ENCODE assay signal across 21 cellular contexts in the genomic region with DNA sequence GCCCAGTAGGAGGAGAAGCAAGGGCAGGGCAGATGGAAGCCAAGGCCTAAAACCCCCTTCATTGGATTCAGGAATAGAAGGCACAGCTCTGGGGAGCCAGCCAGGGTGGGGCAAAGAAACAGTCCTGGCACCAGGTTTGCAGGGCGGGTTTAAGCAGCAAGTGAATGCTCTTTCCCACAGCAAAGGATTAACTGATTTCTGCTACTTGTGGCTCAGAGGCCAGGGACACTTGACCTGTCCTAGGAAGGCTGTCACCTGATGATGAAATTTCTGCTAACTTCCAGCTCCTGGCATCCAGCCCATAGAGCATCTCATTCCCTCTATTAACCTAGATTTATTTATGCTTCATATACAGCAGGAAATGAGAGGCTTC. TPM values are rescaled to one million over a fixed set of nuclear protein-coding genes. Genes with fewer than 3 reads are reported as not detected.
DNase-seq lines count a peak whose midpoint lies in the region; ATAC-seq and TF ChIP-seq lines count a peak whose summit lies in the region.
"Had no signal": no experiment of that assay in that cellular context is flagged by ENCODE, and none has a peak within 500 bp of the region (broad histone marks: within the 10 kb centered on the region; RNA-seq: fewer than 3 reads in every experiment).

No MANE protein-coding gene starts in this region.

- H3K4me1 ChIP-seq in H9 (ENCODE audit: insufficient read depth, low read length), result no peaks in the 10 kb centered on the region
- H3K4me1 ChIP-seq: gastrocnemius medialis had no signal

- no peak overlapping the region for H2BK120ac ChIP-seq in H9 (ENCODE audit: low read depth, low read length, poor library complexity, severe bottlenecking)

- no peak overlapping the region for H2AK5ac ChIP-seq in H9 (ENCODE audit: insufficient read length, low read length)

- peaks cover 60% of the 10 kb centered on the region for H3K4me1 Mint-ChIP-seq in central memory CD8-positive, alpha-beta T cell
- H3K4me1 Mint-ChIP-seq in natural killer cell treated with Interleukin-12 subunit alpha and Interleukin-12 subunit beta and Interleukin-15 and Interleukin-18, amount 100 ng/mL, for 72 hours (ENCODE audit: low read depth in 2 of 2), result peaks cover 23 to 30% of the 10 kb centered on the region in 2 donors
- peaks cover 11 to 12% of the 10 kb centered on the region in 2 experiments for H3K4me1 Mint-ChIP-seq in H9

- peaks cover 2% of the 10 kb centered on the region for H3K36me3 Mint-ChIP-seq in central memory CD8-positive, alpha-beta T cell (ENCODE audit: insufficient read depth)
- H3K36me3 Mint-ChIP-seq in natural killer cell treated with Interleukin-12 subunit alpha and Interleukin-12 subunit beta and Interleukin-15 and Interleukin-18, amount 100 ng/mL, for 72 hours, result no peaks in the 10 kb centered on the region
- H3K36me3 Mint-ChIP-seq in H9 (ENCODE audit: insufficient read depth in 1 of 3, low read depth in 3 of 3), result no peaks in the 10 kb centered on the region
- H3K36me3 Mint-ChIP-seq: mesothelial cell of epicardium had no signal

- no peak overlapping the region for H2AFZ ChIP-seq in H9 (ENCODE audit: low read length)

- no peak overlapping the region for H3K23ac ChIP-seq in H9 (ENCODE audit: insufficient read length, low read depth, low read length)

- peak overlapping the region; percentile 93 for H3K27ac Mint-ChIP-seq in central memory CD8-positive, alpha-beta T cell (ENCODE audit: low read depth)
- H3K27ac Mint-ChIP-seq in natural killer cell treated with Interleukin-12 subunit alpha and Interleukin-12 subunit beta and Interleukin-15 and Interleukin-18, amount 100 ng/mL, for 72 hours, result peak overlapping the region in 1 of 2 donors; percentile 55
- H3K27ac Mint-ChIP-seq in H9, result no peak overlapping the region
- H3K27ac Mint-ChIP-seq: mesothelial cell of epicardium had no signal

- no peaks in the 10 kb centered on the region for H3K23me2 ChIP-seq in H9 (ENCODE audit: insufficient read length, low read depth, low read length, poor library complexity, severe bottlenecking)

- no peak overlapping the region for H4K5ac ChIP-seq in H9 (ENCODE audit: insufficient read length, low read depth, low read length)

- H4K91ac ChIP-seq in H9 (ENCODE audit: insufficient read length, low read depth, low read length), result no peak overlapping the region

- no peaks in the 10 kb centered on the region for H3K27me3 Mint-ChIP-seq in central memory CD8-positive, alpha-beta T cell
- peaks cover 0 to 21% of the 10 kb centered on the region in 2 donors for H3K27me3 Mint-ChIP-seq in natural killer cell treated with Interleukin-12 subunit alpha and Interleukin-12 subunit beta and Interleukin-15 and Interleukin-18, amount 100 ng/mL, for 72 hours
- no peaks in the 10 kb centered on the region; the same call in 1 of the 2 replicates for H3K27me3 Mint-ChIP-seq in H9 (ENCODE audit: low read depth)

- no peak overlapping the region for H3K56ac ChIP-seq in H9 (ENCODE audit: insufficient read length, low read depth, low read length)

- no peak overlapping the region for H3K4ac ChIP-seq in H9 (ENCODE audit: low read depth, low read length)

- H3K27ac ChIP-seq in KOPT-K1 (ENCODE audit: low read depth, low read length, poor library complexity, severe bottlenecking), result peak overlapping the region; percentile 43
- H3K27ac ChIP-seq in H9 (ENCODE audit: insufficient read length, low read depth, low read length), result no peak overlapping the region
- H3K27ac ChIP-seq: C4-2B, gastrocnemius medialis had no signal

- H3K9ac ChIP-seq in H9 (ENCODE audit: extremely low read depth, insufficient read length, low read length), result no peak overlapping the region

- no peak overlapping the region for H3K4me2 ChIP-seq in H9 (ENCODE audit: insufficient read depth, insufficient read length, low read length)

- no peak overlapping the region for H2BK5ac ChIP-seq in H9 (ENCODE audit: insufficient read length, low read length)

- no peak for TF ChIP-seq CTCF in H9 (conservative IDR thresholded peaks at IDR 0.05)

- H3K27me3 ChIP-seq in H9 (ENCODE audit: insufficient read depth, low read length), result no peaks in the 10 kb centered on the region
- H3K27me3 ChIP-seq: body of pancreas, tibial nerve had no signal

- H3K4me3 Mint-ChIP-seq in central memory CD8-positive, alpha-beta T cell, result peak overlapping the region; percentile 64
- peak overlapping the region; percentile 23 for H3K4me3 Mint-ChIP-seq in natural killer cell treated with Interleukin-12 subunit alpha and Interleukin-12 subunit beta and Interleukin-15 and Interleukin-18, amount 100 ng/mL, for 72 hours
- H3K4me3 Mint-ChIP-seq in H9, result no peak overlapping the region
- H3K4me3 Mint-ChIP-seq: mesothelial cell of epicardium had no signal

- H4K8ac ChIP-seq in H9 (replicated peaks; ENCODE audit: insufficient read length, low read depth, low read length), result no peak overlapping the region

- no peak overlapping the region for H2BK15ac ChIP-seq in H9 (ENCODE audit: low read depth, low read length)

- no peaks in the 10 kb centered on the region for H3K36me3 ChIP-seq in KOPT-K1 (ENCODE audit: insufficient read depth, low read length)
- H3K36me3 ChIP-seq: gastrocnemius medialis, tibial nerve had no signal

- H4K20me1 ChIP-seq in H9 (ENCODE audit: control insufficient read depth, insufficient read depth, insufficient read length), result no peaks in the 10 kb centered on the region

- no peak overlapping the region for H3T11ph ChIP-seq in H9 (ENCODE audit: low read length)

- H2BK20ac ChIP-seq in H9 (ENCODE audit: low read depth, low read length, poor library complexity, severe bottlenecking), result no peak overlapping the region

- H3K14ac ChIP-seq in H9 (ENCODE audit: insufficient read depth, low read length), result no peak overlapping the region

- peak; percentile 60 for DNase-seq in NCI-H2171 (lab: John Stamatoyannopoulos, UW)
- DNase-seq in NCI-H2171 treated with DMSO at 0.1 percent for 48 hours (lab: John Stamatoyannopoulos, UW), result no peak
- DNase-seq in central memory CD8-positive, alpha-beta T cell (ENCODE audit: low spot score in 2 of 2), result no peak
- no peak for DNase-seq in natural killer cell treated with Interleukin-12 subunit alpha and Interleukin-12 subunit beta and Interleukin-15 and Interleukin-18, amount 100 ng/mL, for 72 hours (ENCODE audit: low spot score)
- DNase-seq in H9, result no peak
- DNase-seq: activated CD4-positive, alpha-beta T cell treated with anti-CD3 and anti-CD28 coated beads for 1 hour; cortex of kidney; gastrocnemius medialis; left colon; NCI-H526; OCI-M1 had no signal

- no peak for ATAC-seq in central memory CD8-positive, alpha-beta T cell (replicated peaks; ENCODE audit: extremely low read depth, poor library complexity, severe bottlenecking)
- peak in 1 of 2 donors; percentile 4 for ATAC-seq in natural killer cell treated with Interleukin-12 subunit alpha and Interleukin-12 subunit beta and Interleukin-15 and Interleukin-18, amount 100 ng/mL, for 72 hours
- no peak for ATAC-seq in SK-N-SH treated with all-trans-retinoic acid at 6 μM for 48 hours
- no peak for ATAC-seq in HG03442 (IDR thresholded peaks at IDR 0.05; ENCODE audit: unreplicated experiment)
- ATAC-seq: gastrocnemius medialis, left colon had no signal

- H3K9me3 ChIP-seq in KOPT-K1 (ENCODE audit: insufficient read depth, low read length, poor library complexity, severe bottlenecking) (no peaks in the 10 kb centered on the region), H9 (ENCODE audit: control insufficient read depth, low read depth, low read length) (no peaks in the 10 kb centered on the region)
- H3K9me3 ChIP-seq: body of pancreas, gastrocnemius medialis, tibial nerve had no signal

- no peaks in the 10 kb centered on the region for H3K79me2 ChIP-seq in H9 (ENCODE audit: insufficient read depth, low read length)

- H2BK12ac ChIP-seq in H9 (ENCODE audit: insufficient read length, low read depth, low read length), result no peak overlapping the region

- H3K18ac ChIP-seq in H9 (ENCODE audit: insufficient read length, low read depth, low read length), result no peak overlapping the region

- no peaks in the 10 kb centered on the region for H3K79me1 ChIP-seq in H9 (ENCODE audit: insufficient read depth, low read depth, low read length, poor library complexity, severe bottlenecking)

- peaks cover 5% of the 10 kb centered on the region for H3K9me3 Mint-ChIP-seq in central memory CD8-positive, alpha-beta T cell
- no peaks in the 10 kb centered on the region for H3K9me3 Mint-ChIP-seq in natural killer cell treated with Interleukin-12 subunit alpha and Interleukin-12 subunit beta and Interleukin-15 and Interleukin-18, amount 100 ng/mL, for 72 hours
- no peaks in the 10 kb centered on the region for H3K9me3 Mint-ChIP-seq in H9
- H3K9me3 Mint-ChIP-seq: mesothelial cell of epicardium had no signal

- no CpG with 5 or more reads among the region's 1 CpG for WGBS in H9 (ENCODE audit: extremely low coverage, insufficient read length, low lambda C conversion rate)

TF ChIP-seq in SK-N-SH treated with all-trans-retinoic acid at 6 μM for 48 hours, 23 proteins besides CTCF, POLR2A, EP300 and RAD21 (continues in another document):
- TF ChIP-seq, protein P1, sequence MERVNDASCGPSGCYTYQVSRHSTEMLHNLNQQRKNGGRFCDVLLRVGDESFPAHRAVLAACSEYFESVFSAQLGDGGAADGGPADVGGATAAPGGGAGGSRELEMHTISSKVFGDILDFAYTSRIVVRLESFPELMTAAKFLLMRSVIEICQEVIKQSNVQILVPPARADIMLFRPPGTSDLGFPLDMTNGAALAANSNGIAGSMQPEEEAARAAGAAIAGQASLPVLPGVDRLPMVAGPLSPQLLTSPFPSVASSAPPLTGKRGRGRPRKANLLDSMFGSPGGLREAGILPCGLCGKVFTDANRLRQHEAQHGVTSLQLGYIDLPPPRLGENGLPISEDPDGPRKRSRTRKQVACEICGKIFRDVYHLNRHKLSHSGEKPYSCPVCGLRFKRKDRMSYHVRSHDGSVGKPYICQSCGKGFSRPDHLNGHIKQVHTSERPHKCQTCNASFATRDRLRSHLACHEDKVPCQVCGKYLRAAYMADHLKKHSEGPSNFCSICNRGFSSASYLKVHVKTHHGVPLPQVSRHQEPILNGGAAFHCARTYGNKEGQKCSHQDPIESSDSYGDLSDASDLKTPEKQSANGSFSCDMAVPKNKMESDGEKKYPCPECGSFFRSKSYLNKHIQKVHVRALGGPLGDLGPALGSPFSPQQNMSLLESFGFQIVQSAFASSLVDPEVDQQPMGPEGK (CRISPR knock-in tag; IDR thresholded peaks at IDR 0.05; ENCODE audit: borderline replicate concordance), result no peak
- TF ChIP-seq CSDC2 (CRISPR knock-in tag; IDR thresholded peaks at IDR 0.05), result no peak
- TF ChIP-seq ZFP3 (CRISPR knock-in tag; IDR thresholded peaks at IDR 0.05), result no peak
- no peak for TF ChIP-seq OSR1 (CRISPR knock-in tag; IDR thresholded peaks at IDR 0.05)
- no peak for TF ChIP-seq ISL1 (CRISPR knock-in tag; IDR thresholded peaks at IDR 0.05)
- no peak for TF ChIP-seq RARB (CRISPR knock-in tag; IDR thresholded peaks at IDR 0.05)
- TF ChIP-seq TCF4 (CRISPR knock-in tag; IDR thresholded peaks at IDR 0.05; ENCODE audit: borderline replicate concordance), result no peak
- TF ChIP-seq ESRRG (CRISPR knock-in tag; IDR thresholded peaks at IDR 0.05), result no peak
- no peak for TF ChIP-seq BACH2 (CRISPR knock-in tag; IDR thresholded peaks at IDR 0.05; ENCODE audit: borderline replicate concordance)
- TF ChIP-seq ZC3H10 (CRISPR knock-in tag; IDR thresholded peaks at IDR 0.05), result no peak
- no peak for TF ChIP-seq SNAI2 (CRISPR knock-in tag; IDR thresholded peaks at IDR 0.05)

RNA-seq across cellular contexts. Expression of a gene that starts 40.8 kb away (rescaled TPM):
- not detected for total RNA-seq in natural killer cell treated with Interleukin-12 subunit alpha and Interleukin-12 subunit beta and Interleukin-15 and Interleukin-18, amount 100 ng/mL, for 72 hours
- not detected in 2 replicates for total RNA-seq in H9 (2021)
- total RNA-seq: body of pancreas, Daoy, gastrocnemius medialis, H4, left colon, MCF 10A, mesothelial cell of epicardium, tibial nerve had no signal

Comparison
In these comparisons a context has a peak if more than half of its experiments do, and no peak if none do; other contexts are left out.
1. H3K4me3 Mint-ChIP-seq: peak in central memory CD8-positive, alpha-beta T cell (single experiment) and natural killer cell treated with Interleukin-12 subunit alpha and Interleukin-12 subunit beta and Interleukin-15 and Interleukin-18, amount 100 ng/mL, for 72 hours (single experiment); none in H9 (0 of 2).